ENCODE assay signal across 1 cellular context in genomic region chr14:74357585-74357984, GRCh38.
TF ChIP-seq lines count a peak whose summit lies in the region.

No MANE protein-coding gene starts in this region.

TF ChIP-seq in GM23338, 12 proteins besides CTCF, POLR2A, EP300 and RAD21 (continued from another document):
- TF ChIP-seq EZH2 (IDR thresholded peaks at IDR 0.05; ENCODE audit: low read depth, unreplicated experiment) (no peak), ZNF331 (CRISPR knock-in tag; IDR thresholded peaks at IDR 0.05; ENCODE audit: low read depth) (no peak)
